1 cellular context compared by ENCODE assay signal in the genomic region with DNA sequence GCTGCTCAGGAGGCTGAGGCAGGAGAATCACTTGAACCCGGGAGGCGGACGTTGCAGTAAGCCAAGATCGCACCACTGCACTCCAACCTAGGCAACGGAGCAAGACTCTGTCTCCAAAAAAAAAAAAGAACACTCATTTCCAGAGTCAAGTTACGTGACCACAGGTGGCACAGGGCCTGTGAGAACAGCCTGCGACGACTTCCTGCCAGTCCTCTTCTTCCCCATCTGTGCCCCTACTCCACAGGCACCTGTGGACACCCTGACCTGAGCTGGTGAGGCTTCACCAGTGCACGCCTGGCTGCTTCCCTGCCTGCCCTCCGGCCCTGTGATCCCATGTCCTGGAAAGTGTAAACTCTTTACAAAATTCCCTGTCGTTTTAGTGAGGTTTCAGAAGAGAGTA.
TF ChIP-seq lines count a peak whose summit lies in the region.

No MANE protein-coding gene starts in this region.

TF ChIP-seq in GM12878, 131 proteins besides CTCF, POLR2A, EP300 and RAD21 (continued from another document and continues in another):
- TF ChIP-seq, protein P1, sequence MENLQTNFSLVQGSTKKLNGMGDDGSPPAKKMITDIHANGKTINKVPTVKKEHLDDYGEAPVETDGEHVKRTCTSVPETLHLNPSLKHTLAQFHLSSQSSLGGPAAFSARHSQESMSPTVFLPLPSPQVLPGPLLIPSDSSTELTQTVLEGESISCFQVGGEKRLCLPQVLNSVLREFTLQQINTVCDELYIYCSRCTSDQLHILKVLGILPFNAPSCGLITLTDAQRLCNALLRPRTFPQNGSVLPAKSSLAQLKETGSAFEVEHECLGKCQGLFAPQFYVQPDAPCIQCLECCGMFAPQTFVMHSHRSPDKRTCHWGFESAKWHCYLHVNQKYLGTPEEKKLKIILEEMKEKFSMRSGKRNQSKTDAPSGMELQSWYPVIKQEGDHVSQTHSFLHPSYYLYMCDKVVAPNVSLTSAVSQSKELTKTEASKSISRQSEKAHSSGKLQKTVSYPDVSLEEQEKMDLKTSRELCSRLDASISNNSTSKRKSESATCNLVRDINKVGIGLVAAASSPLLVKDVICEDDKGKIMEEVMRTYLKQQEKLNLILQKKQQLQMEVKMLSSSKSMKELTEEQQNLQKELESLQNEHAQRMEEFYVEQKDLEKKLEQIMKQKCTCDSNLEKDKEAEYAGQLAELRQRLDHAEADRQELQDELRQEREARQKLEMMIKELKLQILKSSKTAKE (IDR thresholded peaks at IDR 0.05; ENCODE audit: low read depth, poor library complexity, severe bottlenecking): no peak
- TF ChIP-seq HDAC2 (IDR thresholded peaks at IDR 0.05): no peak
- TF ChIP-seq SUZ12 (IDR thresholded peaks at IDR 0.05; ENCODE audit: unreplicated experiment): no peak
- no peak for TF ChIP-seq NFXL1 (IDR thresholded peaks at IDR 0.05; ENCODE audit: borderline replicate concordance)
- no peak for TF ChIP-seq ZNF24 (IDR thresholded peaks at IDR 0.05)
- TF ChIP-seq IKZF1 (conservative IDR thresholded peaks at IDR 0.05): peak; percentile 47
- peak; percentile 76 for TF ChIP-seq CREM (IDR thresholded peaks at IDR 0.05; ENCODE audit: low read depth)
- TF ChIP-seq ZNF207 (IDR thresholded peaks at IDR 0.05; ENCODE audit: borderline replicate concordance): no peak
- no peak for TF ChIP-seq YBX1 (IDR thresholded peaks at IDR 0.05)
- TF ChIP-seq, protein P2, sequence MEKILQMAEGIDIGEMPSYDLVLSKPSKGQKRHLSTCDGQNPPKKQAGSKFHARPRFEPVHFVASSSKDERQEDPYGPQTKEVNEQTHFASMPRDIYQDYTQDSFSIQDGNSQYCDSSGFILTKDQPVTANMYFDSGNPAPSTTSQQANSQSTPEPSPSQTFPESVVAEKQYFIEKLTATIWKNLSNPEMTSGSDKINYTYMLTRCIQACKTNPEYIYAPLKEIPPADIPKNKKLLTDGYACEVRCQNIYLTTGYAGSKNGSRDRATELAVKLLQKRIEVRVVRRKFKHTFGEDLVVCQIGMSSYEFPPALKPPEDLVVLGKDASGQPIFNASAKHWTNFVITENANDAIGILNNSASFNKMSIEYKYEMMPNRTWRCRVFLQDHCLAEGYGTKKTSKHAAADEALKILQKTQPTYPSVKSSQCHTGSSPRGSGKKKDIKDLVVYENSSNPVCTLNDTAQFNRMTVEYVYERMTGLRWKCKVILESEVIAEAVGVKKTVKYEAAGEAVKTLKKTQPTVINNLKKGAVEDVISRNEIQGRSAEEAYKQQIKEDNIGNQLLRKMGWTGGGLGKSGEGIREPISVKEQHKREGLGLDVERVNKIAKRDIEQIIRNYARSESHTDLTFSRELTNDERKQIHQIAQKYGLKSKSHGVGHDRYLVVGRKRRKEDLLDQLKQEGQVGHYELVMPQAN (conservative IDR thresholded peaks at IDR 0.05): no peak
- no peak for TF ChIP-seq NR2C1 (IDR thresholded peaks at IDR 0.05)
- no peak for TF ChIP-seq CBX5 (IDR thresholded peaks at IDR 0.05; ENCODE audit: low read depth)
- no peak for TF ChIP-seq STAT1 (conservative IDR thresholded peaks at IDR 0.05)
- TF ChIP-seq TCF7 (IDR thresholded peaks at IDR 0.05; ENCODE audit: borderline replicate concordance): no peak
- no peak for TF ChIP-seq FOS (IDR thresholded peaks at IDR 0.05; ENCODE audit: borderline replicate concordance, extremely low read depth, insufficient read length)
- peak; percentile 10 for TF ChIP-seq MEF2B (IDR thresholded peaks at IDR 0.05; ENCODE audit: partially characterized antibody, poor library complexity, severe bottlenecking)
- TF ChIP-seq ZZZ3 (IDR thresholded peaks at IDR 0.05; ENCODE audit: control insufficient read depth, insufficient read length, low read depth): no peak
- no peak for TF ChIP-seq ATF7 (IDR thresholded peaks at IDR 0.05; ENCODE audit: low read depth)
- no peak for TF ChIP-seq MYB (IDR thresholded peaks at IDR 0.05; ENCODE audit: borderline replicate concordance, low read depth, low read length)
- TF ChIP-seq ETV6 (conservative IDR thresholded peaks at IDR 0.05 in 1 of 2, IDR thresholded peaks at IDR 0.05 in 1 of 2; ENCODE audit: borderline replicate concordance in 1 of 2, low read depth in 1 of 2): peak in 1 of 2 experiments; percentile 74; a peak in 2 of 4 replicates
- TF ChIP-seq BMI1 (IDR thresholded peaks at IDR 0.05; ENCODE audit: borderline replicate concordance): no peak
- TF ChIP-seq, protein P3, sequence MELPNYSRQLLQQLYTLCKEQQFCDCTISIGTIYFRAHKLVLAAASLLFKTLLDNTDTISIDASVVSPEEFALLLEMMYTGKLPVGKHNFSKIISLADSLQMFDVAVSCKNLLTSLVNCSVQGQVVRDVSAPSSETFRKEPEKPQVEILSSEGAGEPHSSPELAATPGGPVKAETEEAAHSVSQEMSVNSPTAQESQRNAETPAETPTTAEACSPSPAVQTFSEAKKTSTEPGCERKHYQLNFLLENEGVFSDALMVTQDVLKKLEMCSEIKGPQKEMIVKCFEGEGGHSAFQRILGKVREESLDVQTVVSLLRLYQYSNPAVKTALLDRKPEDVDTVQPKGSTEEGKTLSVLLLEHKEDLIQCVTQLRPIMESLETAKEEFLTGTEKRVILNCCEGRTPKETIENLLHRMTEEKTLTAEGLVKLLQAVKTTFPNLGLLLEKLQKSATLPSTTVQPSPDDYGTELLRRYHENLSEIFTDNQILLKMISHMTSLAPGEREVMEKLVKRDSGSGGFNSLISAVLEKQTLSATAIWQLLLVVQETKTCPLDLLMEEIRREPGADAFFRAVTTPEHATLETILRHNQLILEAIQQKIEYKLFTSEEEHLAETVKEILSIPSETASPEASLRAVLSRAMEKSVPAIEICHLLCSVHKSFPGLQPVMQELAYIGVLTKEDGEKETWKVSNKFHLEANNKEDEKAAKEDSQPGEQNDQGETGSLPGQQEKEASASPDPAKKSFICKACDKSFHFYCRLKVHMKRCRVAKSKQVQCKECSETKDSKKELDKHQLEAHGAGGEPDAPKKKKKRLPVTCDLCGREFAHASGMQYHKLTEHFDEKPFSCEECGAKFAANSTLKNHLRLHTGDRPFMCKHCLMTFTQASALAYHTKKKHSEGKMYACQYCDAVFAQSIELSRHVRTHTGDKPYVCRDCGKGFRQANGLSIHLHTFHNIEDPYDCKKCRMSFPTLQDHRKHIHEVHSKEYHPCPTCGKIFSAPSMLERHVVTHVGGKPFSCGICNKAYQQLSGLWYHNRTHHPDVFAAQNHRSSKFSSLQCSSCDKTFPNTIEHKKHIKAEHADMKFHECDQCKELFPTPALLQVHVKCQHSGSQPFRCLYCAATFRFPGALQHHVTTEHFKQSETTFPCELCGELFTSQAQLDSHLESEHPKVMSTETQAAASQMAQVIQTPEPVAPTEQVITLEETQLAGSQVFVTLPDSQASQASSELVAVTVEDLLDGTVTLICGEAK (IDR thresholded peaks at IDR 0.05; ENCODE audit: borderline replicate concordance): no peak
- TF ChIP-seq CEBPB (IDR thresholded peaks at IDR 0.05; ENCODE audit: borderline replicate concordance in 1 of 2, low read depth in 2 of 2, low read length in 2 of 2): no peak
- TF ChIP-seq, protein P4, sequence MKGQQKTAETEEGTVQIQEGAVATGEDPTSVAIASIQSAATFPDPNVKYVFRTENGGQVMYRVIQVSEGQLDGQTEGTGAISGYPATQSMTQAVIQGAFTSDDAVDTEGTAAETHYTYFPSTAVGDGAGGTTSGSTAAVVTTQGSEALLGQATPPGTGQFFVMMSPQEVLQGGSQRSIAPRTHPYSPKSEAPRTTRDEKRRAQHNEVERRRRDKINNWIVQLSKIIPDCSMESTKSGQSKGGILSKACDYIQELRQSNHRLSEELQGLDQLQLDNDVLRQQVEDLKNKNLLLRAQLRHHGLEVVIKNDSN (IDR thresholded peaks at IDR 0.05; ENCODE audit: borderline replicate concordance, extremely low read length, insufficient read depth, low read depth, low read length): no peak
- no peak for TF ChIP-seq SUPT20H (IDR thresholded peaks at IDR 0.05; ENCODE audit: borderline replicate concordance, control insufficient read depth, low read depth, low read length)
- peak; percentile 92 for TF ChIP-seq RUNX3 (IDR thresholded peaks at IDR 0.05; ENCODE audit: low read length)
- no peak for TF ChIP-seq ASH2L (IDR thresholded peaks at IDR 0.05; ENCODE audit: borderline replicate concordance, low read depth)
- TF ChIP-seq CHD4 (IDR thresholded peaks at IDR 0.05): no peak
- peak; percentile 61; the same call in 1 of the 2 replicates for TF ChIP-seq PAX5 (IDR thresholded peaks at IDR 0.05; ENCODE audit: borderline replicate concordance, low read depth, low read length)
- TF ChIP-seq, protein P5, sequence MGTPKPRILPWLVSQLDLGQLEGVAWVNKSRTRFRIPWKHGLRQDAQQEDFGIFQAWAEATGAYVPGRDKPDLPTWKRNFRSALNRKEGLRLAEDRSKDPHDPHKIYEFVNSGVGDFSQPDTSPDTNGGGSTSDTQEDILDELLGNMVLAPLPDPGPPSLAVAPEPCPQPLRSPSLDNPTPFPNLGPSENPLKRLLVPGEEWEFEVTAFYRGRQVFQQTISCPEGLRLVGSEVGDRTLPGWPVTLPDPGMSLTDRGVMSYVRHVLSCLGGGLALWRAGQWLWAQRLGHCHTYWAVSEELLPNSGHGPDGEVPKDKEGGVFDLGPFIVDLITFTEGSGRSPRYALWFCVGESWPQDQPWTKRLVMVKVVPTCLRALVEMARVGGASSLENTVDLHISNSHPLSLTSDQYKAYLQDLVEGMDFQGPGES (IDR thresholded peaks at IDR 0.05): no peak
- peak; percentile 55 to 58; a peak in 2 of 4 replicates for TF ChIP-seq IKZF2 (IDR thresholded peaks at IDR 0.05)
- TF ChIP-seq LARP7 (IDR thresholded peaks at IDR 0.05): no peak
- TF ChIP-seq HDAC6 (IDR thresholded peaks at IDR 0.05; ENCODE audit: unreplicated experiment): no peak
- TF ChIP-seq CHD2 (IDR thresholded peaks at IDR 0.05; ENCODE audit: borderline replicate concordance, low read depth, low read length): no peak
- TF ChIP-seq CREB1 (IDR thresholded peaks at IDR 0.05; ENCODE audit: low read depth): peak; percentile 63
- TF ChIP-seq, protein P6, sequence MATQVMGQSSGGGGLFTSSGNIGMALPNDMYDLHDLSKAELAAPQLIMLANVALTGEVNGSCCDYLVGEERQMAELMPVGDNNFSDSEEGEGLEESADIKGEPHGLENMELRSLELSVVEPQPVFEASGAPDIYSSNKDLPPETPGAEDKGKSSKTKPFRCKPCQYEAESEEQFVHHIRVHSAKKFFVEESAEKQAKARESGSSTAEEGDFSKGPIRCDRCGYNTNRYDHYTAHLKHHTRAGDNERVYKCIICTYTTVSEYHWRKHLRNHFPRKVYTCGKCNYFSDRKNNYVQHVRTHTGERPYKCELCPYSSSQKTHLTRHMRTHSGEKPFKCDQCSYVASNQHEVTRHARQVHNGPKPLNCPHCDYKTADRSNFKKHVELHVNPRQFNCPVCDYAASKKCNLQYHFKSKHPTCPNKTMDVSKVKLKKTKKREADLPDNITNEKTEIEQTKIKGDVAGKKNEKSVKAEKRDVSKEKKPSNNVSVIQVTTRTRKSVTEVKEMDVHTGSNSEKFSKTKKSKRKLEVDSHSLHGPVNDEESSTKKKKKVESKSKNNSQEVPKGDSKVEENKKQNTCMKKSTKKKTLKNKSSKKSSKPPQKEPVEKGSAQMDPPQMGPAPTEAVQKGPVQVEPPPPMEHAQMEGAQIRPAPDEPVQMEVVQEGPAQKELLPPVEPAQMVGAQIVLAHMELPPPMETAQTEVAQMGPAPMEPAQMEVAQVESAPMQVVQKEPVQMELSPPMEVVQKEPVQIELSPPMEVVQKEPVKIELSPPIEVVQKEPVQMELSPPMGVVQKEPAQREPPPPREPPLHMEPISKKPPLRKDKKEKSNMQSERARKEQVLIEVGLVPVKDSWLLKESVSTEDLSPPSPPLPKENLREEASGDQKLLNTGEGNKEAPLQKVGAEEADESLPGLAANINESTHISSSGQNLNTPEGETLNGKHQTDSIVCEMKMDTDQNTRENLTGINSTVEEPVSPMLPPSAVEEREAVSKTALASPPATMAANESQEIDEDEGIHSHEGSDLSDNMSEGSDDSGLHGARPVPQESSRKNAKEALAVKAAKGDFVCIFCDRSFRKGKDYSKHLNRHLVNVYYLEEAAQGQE (IDR thresholded peaks at IDR 0.05; ENCODE audit: low read depth, low read length): no peak
- TF ChIP-seq NRF1 (conservative IDR thresholded peaks at IDR 0.05; ENCODE audit: low read depth, low read length): no peak
- TF ChIP-seq, protein P7, sequence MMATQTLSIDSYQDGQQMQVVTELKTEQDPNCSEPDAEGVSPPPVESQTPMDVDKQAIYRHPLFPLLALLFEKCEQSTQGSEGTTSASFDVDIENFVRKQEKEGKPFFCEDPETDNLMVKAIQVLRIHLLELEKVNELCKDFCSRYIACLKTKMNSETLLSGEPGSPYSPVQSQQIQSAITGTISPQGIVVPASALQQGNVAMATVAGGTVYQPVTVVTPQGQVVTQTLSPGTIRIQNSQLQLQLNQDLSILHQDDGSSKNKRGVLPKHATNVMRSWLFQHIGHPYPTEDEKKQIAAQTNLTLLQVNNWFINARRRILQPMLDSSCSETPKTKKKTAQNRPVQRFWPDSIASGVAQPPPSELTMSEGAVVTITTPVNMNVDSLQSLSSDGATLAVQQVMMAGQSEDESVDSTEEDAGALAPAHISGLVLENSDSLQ (IDR thresholded peaks at IDR 0.05): no peak
- no peak for TF ChIP-seq SRF (IDR thresholded peaks at IDR 0.05; ENCODE audit: low read depth in 2 of 2, low read length in 2 of 2)
- TF ChIP-seq SIN3A (IDR thresholded peaks at IDR 0.05; ENCODE audit: low read depth, low read length): no peak
- TF ChIP-seq, protein P8, sequence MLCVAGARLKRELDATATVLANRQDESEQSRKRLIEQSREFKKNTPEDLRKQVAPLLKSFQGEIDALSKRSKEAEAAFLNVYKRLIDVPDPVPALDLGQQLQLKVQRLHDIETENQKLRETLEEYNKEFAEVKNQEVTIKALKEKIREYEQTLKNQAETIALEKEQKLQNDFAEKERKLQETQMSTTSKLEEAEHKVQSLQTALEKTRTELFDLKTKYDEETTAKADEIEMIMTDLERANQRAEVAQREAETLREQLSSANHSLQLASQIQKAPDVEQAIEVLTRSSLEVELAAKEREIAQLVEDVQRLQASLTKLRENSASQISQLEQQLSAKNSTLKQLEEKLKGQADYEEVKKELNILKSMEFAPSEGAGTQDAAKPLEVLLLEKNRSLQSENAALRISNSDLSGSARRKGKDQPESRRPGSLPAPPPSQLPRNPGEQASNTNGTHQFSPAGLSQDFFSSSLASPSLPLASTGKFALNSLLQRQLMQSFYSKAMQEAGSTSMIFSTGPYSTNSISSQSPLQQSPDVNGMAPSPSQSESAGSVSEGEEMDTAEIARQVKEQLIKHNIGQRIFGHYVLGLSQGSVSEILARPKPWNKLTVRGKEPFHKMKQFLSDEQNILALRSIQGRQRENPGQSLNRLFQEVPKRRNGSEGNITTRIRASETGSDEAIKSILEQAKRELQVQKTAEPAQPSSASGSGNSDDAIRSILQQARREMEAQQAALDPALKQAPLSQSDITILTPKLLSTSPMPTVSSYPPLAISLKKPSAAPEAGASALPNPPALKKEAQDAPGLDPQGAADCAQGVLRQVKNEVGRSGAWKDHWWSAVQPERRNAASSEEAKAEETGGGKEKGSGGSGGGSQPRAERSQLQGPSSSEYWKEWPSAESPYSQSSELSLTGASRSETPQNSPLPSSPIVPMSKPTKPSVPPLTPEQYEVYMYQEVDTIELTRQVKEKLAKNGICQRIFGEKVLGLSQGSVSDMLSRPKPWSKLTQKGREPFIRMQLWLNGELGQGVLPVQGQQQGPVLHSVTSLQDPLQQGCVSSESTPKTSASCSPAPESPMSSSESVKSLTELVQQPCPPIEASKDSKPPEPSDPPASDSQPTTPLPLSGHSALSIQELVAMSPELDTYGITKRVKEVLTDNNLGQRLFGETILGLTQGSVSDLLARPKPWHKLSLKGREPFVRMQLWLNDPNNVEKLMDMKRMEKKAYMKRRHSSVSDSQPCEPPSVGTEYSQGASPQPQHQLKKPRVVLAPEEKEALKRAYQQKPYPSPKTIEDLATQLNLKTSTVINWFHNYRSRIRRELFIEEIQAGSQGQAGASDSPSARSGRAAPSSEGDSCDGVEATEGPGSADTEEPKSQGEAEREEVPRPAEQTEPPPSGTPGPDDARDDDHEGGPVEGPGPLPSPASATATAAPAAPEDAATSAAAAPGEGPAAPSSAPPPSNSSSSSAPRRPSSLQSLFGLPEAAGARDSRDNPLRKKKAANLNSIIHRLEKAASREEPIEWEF (IDR thresholded peaks at IDR 0.05; ENCODE audit: insufficient replicate concordance, low read depth, low read length): no peak
